1 cellular context compared by ENCODE assay signal in the genomic region with DNA sequence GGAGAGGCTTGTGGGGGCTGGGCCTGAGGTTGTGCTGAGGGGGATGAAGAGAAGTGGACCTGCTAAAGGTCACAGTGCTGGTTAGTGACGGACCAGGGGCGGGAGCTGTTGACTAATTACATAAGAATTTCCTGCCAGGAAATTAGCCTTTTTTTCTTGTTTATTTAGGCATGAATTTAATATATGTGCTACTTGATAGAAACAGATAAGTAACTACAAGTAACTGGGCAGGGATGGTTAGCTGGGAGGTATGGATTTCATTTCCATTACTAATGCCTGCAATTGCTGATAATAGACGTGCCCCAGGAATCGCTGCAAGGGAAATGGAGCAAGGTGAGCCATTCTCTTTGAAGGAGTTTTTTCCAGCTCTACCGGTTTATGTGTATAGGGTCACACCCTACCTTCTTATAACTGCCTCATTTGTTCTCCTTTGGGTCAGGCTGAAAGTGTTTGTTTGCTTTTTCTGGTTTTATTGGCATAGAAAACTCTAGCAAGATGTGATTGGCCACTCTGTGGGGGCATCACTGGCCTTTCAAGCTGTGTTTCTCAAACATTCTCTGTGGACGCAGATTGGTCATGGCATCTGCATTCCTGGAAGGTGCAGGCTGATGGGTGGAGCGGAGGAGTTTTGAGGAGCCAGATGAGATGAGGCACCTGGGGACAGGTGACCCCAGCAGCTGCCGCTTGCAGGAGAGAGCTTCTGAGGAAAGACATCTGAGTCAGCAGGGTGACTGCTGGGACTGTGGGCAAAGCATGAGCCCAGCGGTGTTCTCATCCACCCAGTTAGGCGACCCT.
A peak's percentile ranks its signal among the peaks of the same experiment; 100 is the strongest.
TF ChIP-seq lines count a peak whose summit lies in the region.

No MANE protein-coding gene starts in this region.

TF ChIP-seq in HCT116, 20 proteins besides CTCF, POLR2A, EP300 and RAD21 (continued from another document):
- TF ChIP-seq ZBTB33 (IDR thresholded peaks at IDR 0.05; ENCODE audit: extremely low read depth, insufficient replicate concordance, low read length) (no peak), ATF3 (IDR thresholded peaks at IDR 0.05) (no peak), ZFX (IDR thresholded peaks at IDR 0.05) (no peak), EZH2 (IDR thresholded peaks at IDR 0.05) (no peak), YY1 (IDR thresholded peaks at IDR 0.05; ENCODE audit: extremely low read depth, insufficient replicate concordance, low read depth, low read length) (no peak), POLR2AphosphoS5 (IDR thresholded peaks at IDR 0.05; ENCODE audit: low read depth, low read length) (peak; percentile 30)
- TF ChIP-seq, protein P1, sequence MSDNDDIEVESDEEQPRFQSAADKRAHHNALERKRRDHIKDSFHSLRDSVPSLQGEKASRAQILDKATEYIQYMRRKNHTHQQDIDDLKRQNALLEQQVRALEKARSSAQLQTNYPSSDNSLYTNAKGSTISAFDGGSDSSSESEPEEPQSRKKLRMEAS (IDR thresholded peaks at IDR 0.05) = peak; percentile 77
